ENCODE assay signal across 8 cellular contexts in the genomic region with DNA sequence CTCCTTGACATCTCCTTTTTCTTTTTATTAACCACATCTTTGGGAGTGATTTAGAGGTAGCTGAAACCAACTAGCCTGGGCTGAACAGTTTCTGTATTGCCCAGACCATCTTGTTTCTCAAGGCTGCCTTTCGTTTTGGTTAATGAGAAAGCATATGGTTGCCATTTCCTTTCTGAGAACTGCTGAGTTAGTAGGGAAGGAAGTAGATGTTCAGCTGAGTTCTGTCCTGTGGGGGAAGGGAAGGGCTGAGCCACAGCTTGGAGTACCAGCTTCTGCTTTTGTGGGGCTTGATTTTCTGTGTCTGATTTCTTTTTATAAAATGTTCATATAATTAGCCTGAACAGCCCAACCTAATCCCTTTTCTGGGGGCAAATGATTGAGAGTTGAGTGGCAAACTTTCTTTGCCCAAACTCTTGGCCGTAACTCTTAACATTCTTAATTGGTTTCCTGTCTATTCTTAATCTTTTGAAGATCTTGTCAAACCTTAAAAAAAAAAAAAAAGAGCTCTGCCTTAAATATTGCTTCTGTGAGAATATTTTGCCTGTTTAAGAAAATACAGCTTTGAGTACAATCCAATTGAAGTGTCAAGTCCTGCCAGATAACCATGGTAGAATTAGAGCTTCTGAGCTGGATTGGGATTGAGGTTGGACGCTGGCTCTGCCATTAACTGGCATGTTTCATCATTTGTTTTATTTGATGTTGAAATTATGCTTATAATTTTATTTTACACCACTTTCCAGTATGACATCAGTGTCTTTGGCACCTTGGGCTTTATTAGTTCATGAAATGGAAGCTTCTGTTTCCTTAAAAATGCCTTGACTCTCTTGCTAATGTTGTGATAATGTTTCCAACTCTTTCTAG. TPM values are rescaled to one million over a fixed set of nuclear protein-coding genes. Genes with fewer than 3 reads are reported as not detected.
DNase-seq lines count a peak whose midpoint lies in the region; ATAC-seq, FAIRE-seq and TF ChIP-seq lines count a peak whose summit lies in the region.

No MANE protein-coding gene starts in this region.

- peak overlapping the region; percentile 91; the same call in 1 of the 2 replicates for H3K18ac ChIP-seq in IMR-90 (ENCODE audit: low read depth, low read length)

- H3K4ac ChIP-seq in IMR-90 (ENCODE audit: low read depth, low read length) = peak overlapping the region; percentile 78

- intact Hi-C loops in IMR-90 (cut with micrococcal nuclease) = no loop called here

- peak overlapping the region; percentile 79 for H2BK20ac ChIP-seq in IMR-90 (ENCODE audit: low read depth, low read length)

- TF ChIP-seq POLR2A in IMR-90 (IDR thresholded peaks at IDR 0.05; ENCODE audit: low read depth, low read length) = no peak

- H3K27ac ChIP-seq in IMR-90 (ENCODE audit: insufficient read depth, low read length) (peak overlapping the region; percentile 23), small intestine (ENCODE audit: low read depth in 1 of 2, low read length in 1 of 2) (peak overlapping the region; percentile 76 to 81)

- no TSS peak for BruUV-seq in IMR-90 (replicated peaks; lab: Mats Ljungman, UMichigan)

- H3K36me3 ChIP-seq in IMR-90 (ENCODE audit: control insufficient read depth, insufficient read depth, low read length) = no peaks in the 10 kb centered on the region
- no peaks in the 10 kb centered on the region for H3K36me3 ChIP-seq in small intestine (ENCODE audit: control insufficient read depth in 2 of 2, insufficient read depth in 2 of 2, low read length in 2 of 2)

- H3K27me3 ChIP-seq in IMR-90 (ENCODE audit: control insufficient read depth, insufficient read depth, low read length) (no peaks in the 10 kb centered on the region), small intestine (ENCODE audit: control insufficient read depth in 2 of 2, insufficient read depth in 2 of 2, low read length in 2 of 2) (no peaks in the 10 kb centered on the region)

- peak overlapping the region; percentile 76; the same call in 2 of the 3 replicates for H2BK15ac ChIP-seq in IMR-90 (ENCODE audit: low read depth, low read length)

- no peak overlapping the region for H3K9ac ChIP-seq in IMR-90 (ENCODE audit: low read depth, low read length)

- peaks cover 0 to 20% of the 10 kb centered on the region in 2 experiments; a peak in 2 of 4 replicates for H3K79me1 ChIP-seq in IMR-90 (ENCODE audit: low read depth in 1 of 2, low read length in 2 of 2)

- POLR2A ChIA-PET in IMR-90 (lab: Charles Lee; ENCODE audit: unreplicated experiment) (interaction anchor here (0.6 to 3.0 kb wide), 14 partner anchors 9 to 237 kb away, joined by 3 to 57 read pairs (median 4); no protein-coding TSS in a partner anchor), HEK293T (lab: Yijun Ruan, JAX) (interaction anchor here (1.2 to 2.1 kb wide), 2 partner anchors 20 to 35 kb away, joined by 3 to 14 read pairs; no protein-coding TSS in a partner anchor)

- FAIRE-seq in small intestine (lab: Jason Lieb, UNC) = no peak

- ATAC-seq in GM21423 (IDR thresholded peaks at IDR 0.05; ENCODE audit: unreplicated experiment) (peak; percentile 57), IMR-90 (ENCODE audit: low read depth) (no peak)

- H4K8ac ChIP-seq in IMR-90 (ENCODE audit: low read depth in 2 of 2, low read length in 2 of 2) = peak overlapping the region; percentile 37 to 95; a peak in 3 of 4 replicates

- no peaks in the 10 kb centered on the region; the same call in 1 of the 2 replicates for H3K9me1 ChIP-seq in IMR-90 (ENCODE audit: insufficient read depth, low read length)

- TF ChIP-seq RAD21 in IMR-90 (IDR thresholded peaks at IDR 0.05; ENCODE audit: low read length) = no peak

- DNase-seq in CMK (ENCODE audit: low read depth) (peak; percentile 59), IMR-90 (no peak), fibroblast of gingiva (ENCODE audit: low read depth) (peak; percentile 27), small intestine (peak; percentile 67), HEK293T (ENCODE audit: extremely low spot score) (no peak), NCI-H2227 (lab: John Stamatoyannopoulos, UW; ENCODE audit: unreplicated experiment) (no peak)
- peak; percentile 46 to 65 for DNase-seq in activated CD4-positive, alpha-beta T cell treated with anti-CD3 and anti-CD28 coated beads, Interleukin-2, amount 50 U/mL, for 48 hours

- peak overlapping the region; percentile 91 for H2BK5ac ChIP-seq in IMR-90 (ENCODE audit: low read depth, low read length, poor library complexity, severe bottlenecking)

- H2AFZ ChIP-seq in IMR-90 (replicated peaks; ENCODE audit: low read length, poor library complexity) = peak overlapping the region; percentile 54

- H3K23ac ChIP-seq in IMR-90 (ENCODE audit: low read depth, low read length) = peak overlapping the region; percentile 82; the same call in 1 of the 2 replicates

- peak overlapping the region; percentile 79; the same call in 1 of the 2 replicates for H4K5ac ChIP-seq in IMR-90 (ENCODE audit: low read depth, low read length)

- 0 out of 2 replicates have a peak overlapping the region, but pooled peaks have one; percentile 11 for H2AK5ac ChIP-seq in IMR-90 (ENCODE audit: low read depth, low read length)

- H3K4me2 ChIP-seq in IMR-90 (ENCODE audit: low read depth, low read length) = peak overlapping the region; percentile 29; the same call in 1 of the 2 replicates

- CTCF ChIA-PET in IMR-90 (lab: Yijun Ruan, JAX) (interaction anchor here (1.0 to 1.8 kb wide), 3 partner anchors 13 to 61 kb away, joined by 3 to 7 read pairs (median 7); no protein-coding TSS in a partner anchor), HEK293T (lab: Yijun Ruan, JAX) (interaction anchor here (0.6 kb wide), 1 partner anchor 99 kb away, joined by 4 read pairs; no protein-coding TSS in a partner anchor)

- no peak for TF ChIP-seq CTCF in IMR-90 (conservative IDR thresholded peaks at IDR 0.05; ENCODE audit: low read depth, low read length)

- no peaks in the 10 kb centered on the region for H4K20me1 ChIP-seq in IMR-90 (ENCODE audit: insufficient read depth, low read length)

- peak overlapping the region; percentile 60 for H2AK9ac ChIP-seq in IMR-90 (replicated peaks; ENCODE audit: low read depth, low read length, poor library complexity)

- WGBS in IMR-90 (ENCODE audit: extremely low coverage in 2 of 2, insufficient read length in 1 of 2), 2 experiments = 20% methylated on average over 1 of the region's 3 CpGs; no CpG with 5 or more reads in 1 of the 2 experiments
- 55 to 71% (median 62%) methylated on average over 3 of the region's 3 CpGs for WGBS in small intestine, 3 donors

- dilution Hi-C loops in IMR-90 (cut with HindIII; ENCODE audit: low sequenced_read_pairs, unreplicated experiment) = no loop called here

- H4K91ac ChIP-seq in IMR-90 (ENCODE audit: insufficient read depth, low read depth, low read length) = peak overlapping the region; percentile 26; the same call in 1 of the 2 replicates

- in situ Hi-C loops in IMR-90 (cut with MboI; ENCODE audit: low sequenced_read_pairs) = no loop called here

- H3K9me3 ChIP-seq in IMR-90 (ENCODE audit: control insufficient read depth, insufficient read depth, low read length) (no peaks in the 10 kb centered on the region), small intestine (ENCODE audit: control insufficient read depth, low read depth) (no peaks in the 10 kb centered on the region)

- peak overlapping the region; percentile 89 for H3K14ac ChIP-seq in IMR-90 (replicated peaks; ENCODE audit: low read depth, low read length)

- H3K4me1 ChIP-seq in IMR-90 (ENCODE audit: control insufficient read depth, insufficient read depth, low read length) (peaks cover 3% of the 10 kb centered on the region; the same call in 1 of the 2 replicates), small intestine (ENCODE audit: control insufficient read depth in 2 of 2, insufficient read depth in 1 of 2, low read depth in 1 of 2, low read length in 1 of 2) (peaks cover 0 to 3% of the 10 kb centered on the region in 2 donors)

- H3K56ac ChIP-seq in IMR-90 (ENCODE audit: extremely low read depth, insufficient read depth, low read length) = peak overlapping the region; percentile 19; the same call in 1 of the 2 replicates

- peak overlapping the region; percentile 98 for H2BK120ac ChIP-seq in IMR-90 (ENCODE audit: low read depth, low read length)

- H3K4me3 ChIP-seq in IMR-90 (ENCODE audit: insufficient read depth, low read depth, low read length) = no peak overlapping the region
- no peak overlapping the region for H3K4me3 ChIP-seq in small intestine (ENCODE audit: low read depth in 1 of 2, low read length in 2 of 2)

TF ChIP-seq in IMR-90, 13 proteins besides CTCF, POLR2A, EP300 and RAD21:
- TF ChIP-seq BHLHE40 (IDR thresholded peaks at IDR 0.05; ENCODE audit: low read depth, low read length) = no peak

TF ChIP-seq in HEK293T, 16 proteins besides CTCF, POLR2A, EP300 and RAD21:
- TF ChIP-seq ARNT (IDR thresholded peaks at IDR 0.05) = no peak
- TF ChIP-seq FOXM1 (IDR thresholded peaks at IDR 0.05; ENCODE audit: borderline replicate concordance) = no peak
- no peak for TF ChIP-seq BHLHE40 (IDR thresholded peaks at IDR 0.05; ENCODE audit: borderline replicate concordance)
- no peak for TF ChIP-seq NFRKB (IDR thresholded peaks at IDR 0.05)
- TF ChIP-seq FOXK2 (IDR thresholded peaks at IDR 0.05) = no peak
- no peak for TF ChIP-seq LEF1 (IDR thresholded peaks at IDR 0.05; ENCODE audit: borderline replicate concordance)
- TF ChIP-seq ZNF384 (IDR thresholded peaks at IDR 0.05) = no peak
- TF ChIP-seq CTBP1 (IDR thresholded peaks at IDR 0.05; ENCODE audit: borderline replicate concordance) = no peak
- TF ChIP-seq ELF4 (IDR thresholded peaks at IDR 0.05) = no peak
- TF ChIP-seq, protein P1, sequence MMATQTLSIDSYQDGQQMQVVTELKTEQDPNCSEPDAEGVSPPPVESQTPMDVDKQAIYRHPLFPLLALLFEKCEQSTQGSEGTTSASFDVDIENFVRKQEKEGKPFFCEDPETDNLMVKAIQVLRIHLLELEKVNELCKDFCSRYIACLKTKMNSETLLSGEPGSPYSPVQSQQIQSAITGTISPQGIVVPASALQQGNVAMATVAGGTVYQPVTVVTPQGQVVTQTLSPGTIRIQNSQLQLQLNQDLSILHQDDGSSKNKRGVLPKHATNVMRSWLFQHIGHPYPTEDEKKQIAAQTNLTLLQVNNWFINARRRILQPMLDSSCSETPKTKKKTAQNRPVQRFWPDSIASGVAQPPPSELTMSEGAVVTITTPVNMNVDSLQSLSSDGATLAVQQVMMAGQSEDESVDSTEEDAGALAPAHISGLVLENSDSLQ (IDR thresholded peaks at IDR 0.05) = no peak
- TF ChIP-seq SUZ12 (IDR thresholded peaks at IDR 0.05) = no peak
- TF ChIP-seq HDGF (IDR thresholded peaks at IDR 0.05; ENCODE audit: borderline replicate concordance) = no peak
- no peak for TF ChIP-seq TARDBP (IDR thresholded peaks at IDR 0.05)
- TF ChIP-seq L3MBTL2 (conservative IDR thresholded peaks at IDR 0.05) = no peak
- no peak for TF ChIP-seq FOXA1 (IDR thresholded peaks at IDR 0.05)
- TF ChIP-seq SP1 (IDR thresholded peaks at IDR 0.05) = no peak

RNA-seq across cellular contexts. Expression of a gene that starts 1.9 kb away (rescaled TPM):
- total RNA-seq in IMR-90 (2012; rRNA removed) = 57.7 and 141 TPM in 2 replicates
- 46.3 and 73.3 TPM in 2 replicates for polyA plus RNA-seq in IMR-90 (2012; rRNA removed)
- 8.2 and 11.9 TPM in 2 replicates for polyA plus RNA-seq in IMR-90 (2012; cell fraction: cytosol; rRNA removed)
- 124 and 666 TPM in 2 replicates for polyA plus RNA-seq in IMR-90 (2012; cell fraction: nucleus; rRNA removed; ENCODE audit: low replicate concordance)
- 10 to 100 TPM; 14.4 to 44.7 (median 33.0) TPM for polyA plus RNA-seq in small intestine

Comparison
In these comparisons a context has a peak if more than half of its experiments do, and no peak if none do; other contexts are left out.
1. DNase-seq: peak in CMK (single experiment), activated CD4-positive, alpha-beta T cell treated with anti-CD3 and anti-CD28 coated beads, Interleukin-2, amount 50 U/mL, for 48 hours (2 of 2), fibroblast of gingiva (single experiment) and small intestine (single experiment); none in IMR-90 (single experiment), HEK293T (single experiment) and NCI-H2227 (single experiment).